Comparison of ENCODE assay signal across 15 cellular contexts in genomic region chr16:9316615-9317014, GRCh38.
"Had no signal": no experiment of that assay in that cellular context is flagged by ENCODE, and none has a peak within 500 bp of the region (broad histone marks: within the 10 kb centered on the region; RNA-seq: fewer than 3 reads in every experiment).

No MANE protein-coding gene starts in this region.

- H3K9me3 ChIP-seq: testis had no signal

- DNase-seq: activated CD4-positive, alpha-beta memory T cell treated with anti-CD3 and anti-CD28 coated beads for 36 hours; activated CD4-positive, alpha-beta T cell treated with anti-CD3 and anti-CD28 coated beads for 1 hour; activated gamma-delta T cell; activated T-cell treated with anti-CD3 and anti-CD28 coated beads, Interleukin-2, amount 50 U/mL, for 48 hours; cerebellar nuclear complex; endodermal cell; glutamatergic neuron; occipital lobe; stimulated activated CD4-positive, alpha-beta T cell treated with anti-CD3 and anti-CD28 coated beads, Interleukin-2, amount 100 ng/mL, for 48 hours; testis had no signal

- H3K4me1 ChIP-seq: testis had no signal

- H3K9me3 Mint-ChIP-seq: endodermal cell had no signal

- H3K27ac ChIP-seq: testis had no signal

- H3K27me3 Mint-ChIP-seq: activated CD4-positive, alpha-beta memory T cell treated with anti-CD3 and anti-CD28 coated beads for 36 hours; natural killer cell treated with Interleukin-12 subunit alpha and Interleukin-12 subunit beta and Interleukin-15 and Interleukin-18, amount 100 ng/mL, for 72 hours; stimulated activated naive CD8-positive, alpha-beta T cell treated with anti-CD3 and anti-CD28 coated beads, Interleukin-15, Interleukin-2, amounts not matched to agents 100 ng/mL and 50 ng/mL, for 24 hours had no signal

- H3K4me3 ChIP-seq: lung, testis had no signal

- H3K27me3 ChIP-seq: testis had no signal

- ATAC-seq: natural killer cell treated with Interleukin-12 subunit alpha and Interleukin-12 subunit beta and Interleukin-15 and Interleukin-18, amount 100 ng/mL, for 72 hours had no signal

- H3K4me1 Mint-ChIP-seq: endodermal cell had no signal

- H3K27ac Mint-ChIP-seq: activated CD4-positive, alpha-beta memory T cell treated with anti-CD3 and anti-CD28 coated beads for 36 hours; activated naive CD8-positive, alpha-beta T cell; endodermal cell; natural killer cell treated with Interleukin-12 subunit alpha and Interleukin-12 subunit beta and Interleukin-15 and Interleukin-18, amount 100 ng/mL, for 72 hours; stimulated activated naive CD8-positive, alpha-beta T cell treated with anti-CD3 and anti-CD28 coated beads, Interleukin-15, Interleukin-2, amounts not matched to agents 100 ng/mL and 50 ng/mL, for 24 hours; T-helper 2 cell treated with Interferon-gamma antibody and Interleukin-4, amounts not matched to agents 5 μg/mL and 100 μg/mL, for 36 hours had no signal

- H3K36me3 Mint-ChIP-seq: activated CD4-positive, alpha-beta memory T cell treated with anti-CD3 and anti-CD28 coated beads for 36 hours; activated naive CD8-positive, alpha-beta T cell; natural killer cell treated with Interleukin-12 subunit alpha and Interleukin-12 subunit beta and Interleukin-15 and Interleukin-18, amount 100 ng/mL, for 72 hours had no signal

- H3K4me3 Mint-ChIP-seq: activated CD4-positive, alpha-beta memory T cell treated with anti-CD3 and anti-CD28 coated beads for 36 hours; activated naive CD8-positive, alpha-beta T cell; endodermal cell; natural killer cell treated with Interleukin-12 subunit alpha and Interleukin-12 subunit beta and Interleukin-15 and Interleukin-18, amount 100 ng/mL, for 72 hours; stimulated activated naive CD8-positive, alpha-beta T cell treated with anti-CD3 and anti-CD28 coated beads, Interleukin-15, Interleukin-2, amounts not matched to agents 100 ng/mL and 50 ng/mL, for 24 hours; T-helper 2 cell treated with Interferon-gamma antibody and Interleukin-4, amounts not matched to agents 5 μg/mL and 100 μg/mL, for 36 hours had no signal
